ENCODE assay signal across 1 cellular context in the genomic region with DNA sequence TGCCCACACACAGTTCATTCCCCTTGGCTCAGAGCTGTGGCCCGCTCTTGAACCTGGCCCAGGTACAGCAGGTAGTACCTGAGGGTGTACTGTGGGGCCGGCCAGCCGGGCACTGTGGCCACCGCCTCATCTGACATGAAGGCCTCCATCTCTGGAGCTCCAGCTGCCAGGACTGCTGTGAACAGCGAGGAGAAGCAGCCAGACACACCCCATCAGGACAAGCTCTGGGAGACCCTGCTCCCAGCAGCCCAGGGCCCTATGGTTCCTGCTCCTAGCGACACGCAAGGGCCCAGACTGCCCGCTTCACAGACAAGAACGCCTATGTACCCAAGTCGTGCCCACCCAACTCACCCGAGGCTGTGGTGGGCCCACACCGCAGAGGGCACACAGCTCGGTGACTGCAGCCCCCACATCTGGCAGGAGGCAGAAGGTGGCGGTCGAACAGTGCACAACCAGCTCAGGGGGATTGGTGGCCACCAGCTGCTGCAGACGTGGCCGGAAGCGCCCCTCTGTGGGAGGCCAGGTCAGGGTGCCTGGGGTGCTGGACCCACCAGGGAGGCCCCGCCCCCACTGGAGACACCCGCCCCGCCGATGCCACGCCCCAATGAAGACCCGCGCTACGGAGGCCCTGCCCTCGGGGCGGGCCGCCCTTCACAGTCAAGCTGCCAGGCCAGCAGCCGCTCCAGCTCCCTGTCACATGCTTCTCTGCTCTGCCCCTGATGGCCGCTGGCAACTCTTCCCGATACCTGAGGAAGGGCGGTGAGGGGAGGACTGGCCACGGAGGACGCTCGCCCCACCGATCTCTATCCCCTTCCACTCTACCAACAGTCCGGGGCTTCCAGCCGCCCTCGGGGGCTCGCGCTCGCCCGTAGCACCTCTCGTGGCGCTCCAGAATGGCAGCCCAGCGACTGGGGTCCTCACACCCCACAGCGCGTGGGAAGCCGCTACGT.
TF ChIP-seq lines count a peak whose summit lies in the region.

No MANE protein-coding gene starts in this region.

TF ChIP-seq in HepG2, 621 proteins besides CTCF, POLR2A, EP300 and RAD21 (continued from another document and continues in another):
- TF ChIP-seq REST (IDR thresholded peaks at IDR 0.05; ENCODE audit: borderline replicate concordance in 1 of 2, low read depth in 1 of 2, low read length in 2 of 2) (0 out of 4 replicates have a peak, but pooled peaks of 1 of the 2 experiments have one; percentile 3), PTBP1 (IDR thresholded peaks at IDR 0.05; ENCODE audit: low read depth, low read length, poor library complexity, severe bottlenecking) (peak; percentile 68), TEAD2 (CRISPR knock-in tag; IDR thresholded peaks at IDR 0.05) (no peak), ZNF138 (CRISPR knock-in tag; IDR thresholded peaks at IDR 0.05; ENCODE audit: low read depth) (no peak), ZC3H4 (CRISPR knock-in tag; IDR thresholded peaks at IDR 0.05; ENCODE audit: borderline replicate concordance) (no peak), ZSCAN9 (CRISPR knock-in tag; IDR thresholded peaks at IDR 0.05; ENCODE audit: borderline replicate concordance) (peak; percentile 25; the same call in 1 of the 2 replicates), ETV5 (CRISPR knock-in tag; IDR thresholded peaks at IDR 0.05; ENCODE audit: borderline replicate concordance) (peak; percentile 76; the same call in 1 of the 2 replicates), NFRKB (IDR thresholded peaks at IDR 0.05) (no peak), GLMP (CRISPR knock-in tag; IDR thresholded peaks at IDR 0.05; ENCODE audit: borderline replicate concordance) (no peak), KDM2A (CRISPR knock-in tag; IDR thresholded peaks at IDR 0.05; ENCODE audit: borderline replicate concordance, low read depth) (peak; percentile 81), ZSCAN20 (CRISPR knock-in tag; IDR thresholded peaks at IDR 0.05; ENCODE audit: borderline replicate concordance) (no peak), CBX1 (IDR thresholded peaks at IDR 0.05; ENCODE audit: low read depth) (no peak), DR1 (CRISPR knock-in tag; IDR thresholded peaks at IDR 0.05) (no peak), TBX2 (CRISPR knock-in tag; IDR thresholded peaks at IDR 0.05; ENCODE audit: borderline replicate concordance) (peak; percentile 65), ZFP82 (CRISPR knock-in tag; IDR thresholded peaks at IDR 0.05; ENCODE audit: borderline replicate concordance) (no peak), ZNF580 (CRISPR knock-in tag; IDR thresholded peaks at IDR 0.05; ENCODE audit: borderline replicate concordance, low read depth) (no peak; the same call in 1 of the 2 replicates), ZNF143 (CRISPR knock-in tag; IDR thresholded peaks at IDR 0.05) (no peak), PLRG1 (conservative IDR thresholded peaks at IDR 0.05) (no peak), CSRNP2 (CRISPR knock-in tag; conservative IDR thresholded peaks at IDR 0.05; ENCODE audit: low read depth) (no peak), ZBTB14 (CRISPR knock-in tag; IDR thresholded peaks at IDR 0.05) (no peak), YEATS2 (CRISPR knock-in tag; IDR thresholded peaks at IDR 0.05; ENCODE audit: borderline replicate concordance) (no peak), HOXA9 (CRISPR knock-in tag; IDR thresholded peaks at IDR 0.05; ENCODE audit: borderline replicate concordance) (no peak), ZNF382 (CRISPR knock-in tag; IDR thresholded peaks at IDR 0.05; ENCODE audit: borderline replicate concordance) (no peak), MYNN (CRISPR knock-in tag; IDR thresholded peaks at IDR 0.05; ENCODE audit: low read depth) (no peak), MBD4 (IDR thresholded peaks at IDR 0.05; ENCODE audit: borderline replicate concordance, low read length) (no peak), FOXJ3 (CRISPR knock-in tag; IDR thresholded peaks at IDR 0.05; ENCODE audit: borderline replicate concordance) (no peak), SNAPC2 (CRISPR knock-in tag; IDR thresholded peaks at IDR 0.05) (no peak), IRF9 (CRISPR knock-in tag; IDR thresholded peaks at IDR 0.05; ENCODE audit: borderline replicate concordance) (peak; percentile 79; the same call in 1 of the 2 replicates), SMAD3 (CRISPR knock-in tag; IDR thresholded peaks at IDR 0.05) (no peak), ZNF101 (CRISPR knock-in tag; IDR thresholded peaks at IDR 0.05; ENCODE audit: borderline replicate concordance, low read depth) (no peak)
- TF ChIP-seq, protein P1, sequence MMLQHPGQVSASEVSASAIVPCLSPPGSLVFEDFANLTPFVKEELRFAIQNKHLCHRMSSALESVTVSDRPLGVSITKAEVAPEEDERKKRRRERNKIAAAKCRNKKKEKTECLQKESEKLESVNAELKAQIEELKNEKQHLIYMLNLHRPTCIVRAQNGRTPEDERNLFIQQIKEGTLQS (CRISPR knock-in tag; IDR thresholded peaks at IDR 0.05), result no peak
- TF ChIP-seq, protein P2, sequence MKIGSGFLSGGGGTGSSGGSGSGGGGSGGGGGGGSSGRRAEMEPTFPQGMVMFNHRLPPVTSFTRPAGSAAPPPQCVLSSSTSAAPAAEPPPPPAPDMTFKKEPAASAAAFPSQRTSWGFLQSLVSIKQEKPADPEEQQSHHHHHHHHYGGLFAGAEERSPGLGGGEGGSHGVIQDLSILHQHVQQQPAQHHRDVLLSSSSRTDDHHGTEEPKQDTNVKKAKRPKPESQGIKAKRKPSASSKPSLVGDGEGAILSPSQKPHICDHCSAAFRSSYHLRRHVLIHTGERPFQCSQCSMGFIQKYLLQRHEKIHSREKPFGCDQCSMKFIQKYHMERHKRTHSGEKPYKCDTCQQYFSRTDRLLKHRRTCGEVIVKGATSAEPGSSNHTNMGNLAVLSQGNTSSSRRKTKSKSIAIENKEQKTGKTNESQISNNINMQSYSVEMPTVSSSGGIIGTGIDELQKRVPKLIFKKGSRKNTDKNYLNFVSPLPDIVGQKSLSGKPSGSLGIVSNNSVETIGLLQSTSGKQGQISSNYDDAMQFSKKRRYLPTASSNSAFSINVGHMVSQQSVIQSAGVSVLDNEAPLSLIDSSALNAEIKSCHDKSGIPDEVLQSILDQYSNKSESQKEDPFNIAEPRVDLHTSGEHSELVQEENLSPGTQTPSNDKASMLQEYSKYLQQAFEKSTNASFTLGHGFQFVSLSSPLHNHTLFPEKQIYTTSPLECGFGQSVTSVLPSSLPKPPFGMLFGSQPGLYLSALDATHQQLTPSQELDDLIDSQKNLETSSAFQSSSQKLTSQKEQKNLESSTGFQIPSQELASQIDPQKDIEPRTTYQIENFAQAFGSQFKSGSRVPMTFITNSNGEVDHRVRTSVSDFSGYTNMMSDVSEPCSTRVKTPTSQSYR (CRISPR knock-in tag; IDR thresholded peaks at IDR 0.05; ENCODE audit: borderline replicate concordance), result 0 out of 2 replicates have a peak, but pooled peaks have one; percentile 15
- TF ChIP-seq, protein P3, sequence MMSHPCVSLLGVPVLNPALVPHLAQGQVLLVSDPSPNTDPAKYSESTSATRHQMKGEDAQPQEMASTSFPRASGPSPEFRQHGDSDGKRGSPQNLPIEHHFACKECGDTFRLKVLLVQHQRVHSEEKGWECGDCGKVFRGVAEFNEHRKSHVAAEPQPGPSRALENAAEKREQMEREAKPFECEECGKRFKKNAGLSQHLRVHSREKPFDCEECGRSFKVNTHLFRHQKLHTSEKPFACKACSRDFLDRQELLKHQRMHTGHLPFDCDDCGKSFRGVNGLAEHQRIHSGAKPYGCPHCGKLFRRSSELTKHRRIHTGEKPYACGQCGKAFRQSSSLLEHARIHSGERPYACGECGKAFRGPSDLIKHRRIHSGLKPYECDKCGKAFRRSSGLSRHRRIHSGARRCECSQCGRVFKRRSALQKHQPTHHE (CRISPR knock-in tag; IDR thresholded peaks at IDR 0.05; ENCODE audit: borderline replicate concordance), result no peak
